ENCODE assay signal across 9 cellular contexts in genomic region chr3:170572665-170573253, GRCh38. TPM values are rescaled to one million over a fixed set of nuclear protein-coding genes. Genes with fewer than 3 reads are reported as not detected.
A peak's percentile ranks its signal among the peaks of the same experiment; 100 is the strongest.
DNase-seq lines count a peak whose midpoint lies in the region; ATAC-seq lines count a peak whose summit lies in the region.
"Had no signal": no experiment of that assay in that cellular context is flagged by ENCODE, and none has a peak within 500 bp of the region (broad histone marks: within the 10 kb centered on the region; RNA-seq: fewer than 3 reads in every experiment).

No MANE protein-coding gene starts in this region.

- intact Hi-C loops in activated CD4-positive, alpha-beta T cell treated with anti-CD3 and anti-CD28 coated beads, Interleukin-2, amount 10 ng/mL, durations not matched to agents 24 days and 14 days (cut with micrococcal nuclease) = loop anchor here (1.0 to 5.0 kb wide), 6 partner anchors 8 to 314 kb away; partner anchors contain the start of gene SKIL

- H3K27ac Mint-ChIP-seq in activated CD4-positive, alpha-beta T cell treated with anti-CD3 and anti-CD28 coated beads, Interleukin-2, amount 10 ng/mL, durations not matched to agents 24 days and 14 days = peak overlapping the region; percentile 20

- H3K4me3 Mint-ChIP-seq in activated CD4-positive, alpha-beta T cell treated with anti-CD3 and anti-CD28 coated beads, Interleukin-2, amount 10 ng/mL, durations not matched to agents 24 days and 14 days = no peak overlapping the region

- peaks cover 14% of the 10 kb centered on the region for H3K27me3 Mint-ChIP-seq in activated CD4-positive, alpha-beta T cell treated with anti-CD3 and anti-CD28 coated beads, Interleukin-2, amount 10 ng/mL, durations not matched to agents 24 days and 14 days

- H3K9me3 Mint-ChIP-seq in activated CD4-positive, alpha-beta T cell treated with anti-CD3 and anti-CD28 coated beads, Interleukin-2, amount 10 ng/mL, durations not matched to agents 24 days and 14 days = peaks cover 4% of the 10 kb centered on the region

- peaks cover 18% of the 10 kb centered on the region for H3K4me1 Mint-ChIP-seq in activated CD4-positive, alpha-beta T cell treated with anti-CD3 and anti-CD28 coated beads, Interleukin-2, amount 10 ng/mL, durations not matched to agents 24 days and 14 days

- H3K36me3 Mint-ChIP-seq in activated CD4-positive, alpha-beta T cell treated with anti-CD3 and anti-CD28 coated beads, Interleukin-2, amount 10 ng/mL, durations not matched to agents 24 days and 14 days (ENCODE audit: low read depth) = peaks cover 2% of the 10 kb centered on the region

- ATAC-seq in HG02678 (IDR thresholded peaks at IDR 0.05; ENCODE audit: unreplicated experiment) = peak; percentile 99

- peak; percentile 62 for DNase-seq in activated CD4-positive, alpha-beta T cell treated with anti-CD3 and anti-CD28 coated beads, Interleukin-2, amount 10 ng/mL, durations not matched to agents 24 days and 14 days
- DNase-seq in activated CD4-positive, alpha-beta T cell treated with anti-CD3 and anti-CD28 coated beads, Interleukin-2, amount 50 U/mL, for 48 hours = no peak
- peak; percentile 11 for DNase-seq in OCI-M1 (lab: John Stamatoyannopoulos, UW)
- DNase-seq in kidney tubule cell (ENCODE audit: low spot score) = peak; percentile 72
- no peak for DNase-seq in UCSD-AML1 (lab: John Stamatoyannopoulos, UW; ENCODE audit: unreplicated experiment)
- DNase-seq in retina = no peak
- DNase-seq in NOMO-1 treated with dmso at 0.1 percent for 144 hours (lab: John Stamatoyannopoulos, UW; ENCODE audit: unreplicated experiment) = no peak

RNA-seq across cellular contexts. Expression of gene SLC7A14, which starts 13.1 kb away (rescaled TPM):
- not detected in 2 replicates for total RNA-seq in activated CD4-positive, alpha-beta T cell treated with anti-CD3 and anti-CD28 coated beads, Interleukin-2, amount 10 ng/mL, durations not matched to agents 24 days and 14 days
- total RNA-seq: skeletal muscle tissue had no signal

Comparison
In these comparisons a context has a peak if more than half of its experiments do, and no peak if none do; other contexts are left out.
1. DNase-seq: peak in activated CD4-positive, alpha-beta T cell treated with anti-CD3 and anti-CD28 coated beads, Interleukin-2, amount 10 ng/mL, durations not matched to agents 24 days and 14 days (single experiment), OCI-M1 (single experiment) and kidney tubule cell (single experiment); none in activated CD4-positive, alpha-beta T cell treated with anti-CD3 and anti-CD28 coated beads, Interleukin-2, amount 50 U/mL, for 48 hours (0 of 2), UCSD-AML1 (single experiment), retina (single experiment) and NOMO-1 treated with dmso at 0.1 percent for 144 hours (single experiment).